Comparison of ENCODE assay signal across 7 cellular contexts in the genomic region with DNA sequence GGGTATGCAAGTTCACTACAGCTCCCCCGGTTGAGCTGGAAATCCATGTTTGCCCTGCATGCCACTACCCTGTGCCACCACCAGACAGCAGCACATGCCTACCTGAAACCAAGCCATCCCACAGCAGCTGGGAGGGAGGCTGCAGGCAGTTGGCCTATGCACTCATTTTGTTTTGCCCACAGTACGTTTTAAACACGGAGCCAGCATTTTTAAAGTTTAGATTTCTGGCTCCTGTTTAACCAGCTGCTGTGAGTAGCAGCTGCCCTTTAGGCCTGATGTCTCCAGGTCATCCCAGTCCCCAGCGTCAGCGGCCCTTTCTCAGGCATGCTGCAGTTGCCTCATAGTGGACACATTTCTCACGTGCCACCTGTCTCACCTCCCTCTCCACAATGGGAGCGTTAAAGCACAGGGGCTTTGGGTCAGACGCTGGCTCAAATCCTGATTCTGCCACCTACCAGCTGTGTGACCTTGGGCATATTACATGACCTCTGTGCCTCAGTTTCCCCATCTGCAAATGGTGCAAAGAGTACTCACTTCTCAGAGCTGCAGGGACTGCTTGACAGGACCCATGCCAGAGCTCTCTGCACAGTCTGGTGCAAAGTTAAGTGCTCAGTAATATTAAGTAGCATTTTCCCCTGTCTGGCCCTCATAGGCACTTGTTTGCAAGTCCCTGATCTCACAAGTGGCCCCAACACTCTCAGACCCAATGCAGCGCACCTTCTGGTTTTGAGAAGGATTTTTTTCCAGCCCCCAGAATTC. TPM values are rescaled to one million over a fixed set of nuclear protein-coding genes. Genes with fewer than 3 reads are reported as not detected.
DNase-seq lines count a peak whose midpoint lies in the region; ATAC-seq, FAIRE-seq and TF ChIP-seq lines count a peak whose summit lies in the region.

No MANE protein-coding gene starts in this region.

- H3K36me3 ChIP-seq in astrocyte (ENCODE audit: insufficient read depth, low read length), result peaks cover 15% of the 10 kb centered on the region
- H3K36me3 ChIP-seq in skeletal muscle tissue (ENCODE audit: control insufficient read depth in 3 of 3, insufficient read depth in 3 of 3, low read length in 3 of 3), result peaks cover 14 to 19% (median 18%) of the 10 kb centered on the region in 3 donors

- H3K4me1 Mint-ChIP-seq in T-cell (peaks cover 7 to 9% (median 7%) of the 10 kb centered on the region in 3 donors), astrocyte (ENCODE audit: low read depth, unreplicated experiment) (peaks cover 2% of the 10 kb centered on the region)

- H4K20me1 ChIP-seq in astrocyte (ENCODE audit: insufficient read depth, low read length), result no peaks in the 10 kb centered on the region

- H3K27ac Mint-ChIP-seq in T-cell (peak overlapping the region in 1 of 2 donors; percentile 6), astrocyte (ENCODE audit: unreplicated experiment) (no peak overlapping the region)

- H3K36me3 Mint-ChIP-seq in T-cell (peaks cover 23% of the 10 kb centered on the region), astrocyte (ENCODE audit: low read depth, unreplicated experiment) (peaks cover 21% of the 10 kb centered on the region)

- FAIRE-seq in astrocyte (lab: Jason Lieb, UNC), result no peak

- peak; percentile 89 for TF ChIP-seq CTCF in GM12873 (IDR thresholded peaks at IDR 0.05; ENCODE audit: insufficient read depth, low read depth, low read length, missing control alignments)
- TF ChIP-seq CTCF in astrocyte (IDR thresholded peaks at IDR 0.05; ENCODE audit: insufficient read depth, low read depth, low read length), result peak; percentile 68

- H3K9me3 Mint-ChIP-seq in T-cell (no peaks in the 10 kb centered on the region), astrocyte (ENCODE audit: unreplicated experiment) (peaks cover 2% of the 10 kb centered on the region)

- H3K4me3 Mint-ChIP-seq in T-cell, result no peak overlapping the region
- H3K4me3 Mint-ChIP-seq in astrocyte (ENCODE audit: unreplicated experiment), result no peak overlapping the region

- H3K4me2 ChIP-seq in astrocyte (ENCODE audit: low read length), result no peak overlapping the region

- no peak overlapping the region for H3K27ac ChIP-seq in astrocyte (ENCODE audit: low read depth, low read length)
- H3K27ac ChIP-seq in skeletal muscle tissue (ENCODE audit: low read depth, low read length), result peak overlapping the region; percentile 3

- H3K9ac ChIP-seq in astrocyte (ENCODE audit: low read length), result no peak overlapping the region
- H3K9ac ChIP-seq in skeletal muscle tissue (ENCODE audit: low read depth in 1 of 3, low read length in 3 of 3), result peak overlapping the region in 2 of 3 donors; percentile 36 to 68

- H3K9me3 ChIP-seq in astrocyte (ENCODE audit: insufficient read depth, low read depth, low read length) (no peaks in the 10 kb centered on the region), skeletal muscle tissue (ENCODE audit: control insufficient read depth in 3 of 3, low read length in 3 of 3) (peaks cover 0 to 2% (median 0%) of the 10 kb centered on the region in 3 donors)

- no peaks in the 10 kb centered on the region for H3K27me3 ChIP-seq in astrocyte (ENCODE audit: insufficient read depth, low read length)
- no peaks in the 10 kb centered on the region for H3K27me3 ChIP-seq in skeletal muscle tissue (ENCODE audit: control insufficient read depth in 3 of 3, insufficient read depth in 3 of 3, low read length in 3 of 3)

- DNase-seq in NCI-H1417 treated with DMSO at 0.1 percent for 48 hours (lab: John Stamatoyannopoulos, UW), result peak; percentile 17
- DNase-seq in T-cell, result peak; percentile 41 to 74 (median 60)
- no peak for DNase-seq in astrocyte (ENCODE audit: low read depth)
- DNase-seq in hypothalamus (lab: John Stamatoyannopoulos, UW), result peak in 43 of 51 donors; percentile 4 to 82 (median 44)

- H3K4me3 ChIP-seq in astrocyte (ENCODE audit: insufficient read depth, low read depth, low read length), result no peak overlapping the region
- peak overlapping the region in 1 of 3 donors; percentile 60 for H3K4me3 ChIP-seq in skeletal muscle tissue (ENCODE audit: low read length in 3 of 3)

- CTCF ChIA-PET in T-cell (lab: Charles Lee), result interaction anchor here (0.5 to 4.7 kb wide), 22 partner anchors 8 to 1649 kb away, joined by 3 to 55 read pairs (median 4); partner anchors contain the start of genes PEDS1 (in 1 of the 2) and UBE2V1 (in 1 of the 2)

- H3K27me3 Mint-ChIP-seq in T-cell (no peaks in the 10 kb centered on the region), astrocyte (ENCODE audit: low read depth, unreplicated experiment) (no peaks in the 10 kb centered on the region)

- no peak overlapping the region for H2AFZ ChIP-seq in astrocyte (ENCODE audit: low read depth, low read length)

- peak; percentile 72 to 82 (median 75) for ATAC-seq in T-cell (replicated peaks in 1 of 4)
- ATAC-seq in GM21423 (IDR thresholded peaks at IDR 0.05; ENCODE audit: unreplicated experiment), result no peak

- POLR2A ChIA-PET in T-cell (lab: Charles Lee), result interaction anchor here (0.7 to 0.9 kb wide), 2 partner anchors 47 to 367 kb away, joined by 3 to 4 read pairs; no protein-coding TSS in a partner anchor

- H3K4me1 ChIP-seq in astrocyte (ENCODE audit: insufficient read depth, low read length) (peaks cover 3% of the 10 kb centered on the region), skeletal muscle tissue (ENCODE audit: control insufficient read depth in 3 of 3, insufficient read depth in 3 of 3, low read length in 3 of 3) (peaks cover 16 to 18% (median 17%) of the 10 kb centered on the region in 3 donors)

- no peaks in the 10 kb centered on the region for H3K79me2 ChIP-seq in astrocyte (ENCODE audit: insufficient read depth, low read length)

RNA-seq across cellular contexts. Expression of gene UBE2V1, which starts 8.2 kb away (rescaled TPM):
- total RNA-seq in T-cell, result 100 to 1,000 TPM; 107 to 194 (median 116) TPM
- total RNA-seq in astrocyte, result 136 and 139 TPM in 2 replicates
- 36.5 TPM for total RNA-seq in skeletal muscle tissue

RNA-seq across cellular contexts. Expression of gene PEDS1, which starts 32.4 kb away (rescaled TPM):
- 10 to 100 TPM; 17.6 to 20.0 (median 18.3) TPM for total RNA-seq in T-cell
- total RNA-seq in astrocyte, result 41.6 and 44.1 TPM in 2 replicates
- 5.7 TPM for total RNA-seq in skeletal muscle tissue
